ENCODE assay signal across 15 cellular contexts in genomic region chrX:40975951-40976350, GRCh38.
DNase-seq lines count a peak whose midpoint lies in the region; ATAC-seq, FAIRE-seq and TF ChIP-seq lines count a peak whose summit lies in the region.
"Had no signal": no experiment of that assay in that cellular context is flagged by ENCODE, and none has a peak within 500 bp of the region (broad histone marks: within the 10 kb centered on the region; RNA-seq: fewer than 3 reads in every experiment).

No MANE protein-coding gene starts in this region.

- TF ChIP-seq EP300 in A549 (IDR thresholded peaks at IDR 0.05): no peak

- H3K36me3 ChIP-seq in PC-3 (ENCODE audit: low read depth, low read length) (no peaks in the 10 kb centered on the region), skeletal muscle satellite cell (ENCODE audit: insufficient read depth, low read length) (no peaks in the 10 kb centered on the region), right lobe of liver (no peaks in the 10 kb centered on the region), thyroid gland (no peaks in the 10 kb centered on the region)

- H3K27me3 ChIP-seq in PC-3 (ENCODE audit: low read length) (no peaks in the 10 kb centered on the region), skeletal muscle satellite cell (ENCODE audit: control insufficient read depth, insufficient read depth, low read length) (peaks cover 6% of the 10 kb centered on the region), right lobe of liver (no peaks in the 10 kb centered on the region), thyroid gland (no peaks in the 10 kb centered on the region)

- H3K9ac ChIP-seq in PC-3 (ENCODE audit: low read length): no peak overlapping the region
- no peak overlapping the region for H3K9ac ChIP-seq in skeletal muscle satellite cell (ENCODE audit: low read depth, low read length)
- H3K9ac ChIP-seq: GM23248 had no signal

- peak; percentile 96 for FAIRE-seq in A549 (lab: Jason Lieb, UNC)
- FAIRE-seq: GM12878, GM18507, H54 had no signal

- H3K9me2 ChIP-seq in PC-3 (replicated peaks; ENCODE audit: low read length): no peaks in the 10 kb centered on the region

- H3K9me3 ChIP-seq in A549: peaks cover 8% of the 10 kb centered on the region; the same call in 2 of the 3 replicates
- H3K9me3 ChIP-seq in PC-3 (ENCODE audit: low read length): no peaks in the 10 kb centered on the region
- H3K9me3 ChIP-seq in skeletal muscle satellite cell (replicated peaks; ENCODE audit: low read length): no peaks in the 10 kb centered on the region
- H3K9me3 ChIP-seq in right lobe of liver: no peaks in the 10 kb centered on the region
- no peaks in the 10 kb centered on the region for H3K9me3 ChIP-seq in thyroid gland

- no peak overlapping the region for H3K27ac ChIP-seq in A549
- no peak overlapping the region for H3K27ac ChIP-seq in PC-3 (ENCODE audit: low read length)
- H3K27ac ChIP-seq in right lobe of liver: no peak overlapping the region
- no peak overlapping the region for H3K27ac ChIP-seq in thyroid gland
- H3K27ac ChIP-seq: GM23248 had no signal

- DNase-seq in A549 (ENCODE audit: low read depth in 1 of 2, low spot score in 1 of 2) (no peak), PC-3 (peak; percentile 34), iris pigment epithelial cell (ENCODE audit: low read depth) (peak; percentile 44), right lobe of liver (no peak), thyroid gland (no peak)
- DNase-seq in activated CD4-positive, alpha-beta T cell treated with anti-CD3 and anti-CD28 coated beads for 48 hours: no peak
- DNase-seq: C1 segment of cervical spinal cord; Calu3; CD4-positive, alpha-beta T cell; DMS 273 treated with DMSO at 0.1 percent for 48 hours; GM23248 had no signal

- TF ChIP-seq CTCF in A549 (IDR thresholded peaks at IDR 0.05) (no peak), PC-3 (conservative IDR thresholded peaks at IDR 0.05; ENCODE audit: low read depth, low read length) (no peak), right lobe of liver (IDR thresholded peaks at IDR 0.05) (no peak), thyroid gland (IDR thresholded peaks at IDR 0.05) (no peak)

- intact Hi-C loops in PC-3 (cut with micrococcal nuclease) (no loop called here), right lobe of liver (cut with DNase I) (no loop called here), thyroid gland (cut with DNase I) (no loop called here)

- TF ChIP-seq POLR2A in A549 (IDR thresholded peaks at IDR 0.05; ENCODE audit: low read length): no peak
- TF ChIP-seq POLR2A in right lobe of liver (IDR thresholded peaks at IDR 0.05): no peak
- TF ChIP-seq POLR2A in thyroid gland (IDR thresholded peaks at IDR 0.05): no peak

- CTCF ChIA-PET in A549 (lab: Yijun Ruan, JAX): no interaction called here
- CTCF ChIA-PET in PC-3 (lab: Charles Lee): no interaction called here

- H2AFZ ChIP-seq in PC-3 (ENCODE audit: low read length): no peak overlapping the region
- H2AFZ ChIP-seq: GM23248 had no signal

- no peaks in the 10 kb centered on the region for H4K20me1 ChIP-seq in PC-3 (ENCODE audit: low read length)

- no peak for ATAC-seq in A549
- ATAC-seq in PC-3: no peak
- no peak for ATAC-seq in right lobe of liver
- ATAC-seq: GM12878 had no signal

- TF ChIP-seq RAD21 in A549 (conservative IDR thresholded peaks at IDR 0.05 in 1 of 2, IDR thresholded peaks at IDR 0.05 in 1 of 2): no peak

- no peak overlapping the region for H3K4me3 ChIP-seq in A549
- H3K4me3 ChIP-seq in PC-3 (ENCODE audit: low read length): no peak overlapping the region
- H3K4me3 ChIP-seq in skeletal muscle satellite cell (ENCODE audit: low read length): no peak overlapping the region
- no peak overlapping the region for H3K4me3 ChIP-seq in right lobe of liver
- no peak overlapping the region for H3K4me3 ChIP-seq in thyroid gland (replicated peaks in 1 of 3)
- H3K4me3 ChIP-seq: GM12878, GM23248 had no signal

- 34% methylated on average over 3 of the region's 3 CpGs for WGBS in A549 (ENCODE audit: missing lambda C conversion rate)
- 50% methylated on average over 3 of the region's 3 CpGs for WGBS in right lobe of liver (ENCODE audit: insufficient coverage, low coverage, low lambda C conversion rate, missing lambda C conversion rate)
- WGBS in thyroid gland, 2 donors: 86 to 90% methylated on average over 3 of the region's 3 CpGs

- no peaks in the 10 kb centered on the region for H3K79me2 ChIP-seq in PC-3 (ENCODE audit: low read length)

- H3K4me1 ChIP-seq in A549 (peaks cover 8% of the 10 kb centered on the region; the same call in 1 of the 3 replicates), PC-3 (ENCODE audit: insufficient read depth, low read length) (peaks cover 7% of the 10 kb centered on the region; the same call in 1 of the 2 replicates), skeletal muscle satellite cell (ENCODE audit: control insufficient read depth, insufficient read depth, low read length) (peaks cover 9% of the 10 kb centered on the region), right lobe of liver (no peaks in the 10 kb centered on the region), thyroid gland (no peaks in the 10 kb centered on the region)

- no peaks in the 10 kb centered on the region for H3F3A ChIP-seq in PC-3 (ENCODE audit: low read length, unreplicated experiment)

- no TSS peak for BruUV-seq in PC-3 (replicated peaks; lab: Mats Ljungman, UMichigan)

- POLR2A ChIA-PET in A549 (lab: Yijun Ruan, JAX): no interaction called here
- POLR2A ChIA-PET in PC-3 (lab: Charles Lee; ENCODE audit: unreplicated experiment): no interaction called here

- H3K4me2 ChIP-seq in A549: no peak overlapping the region
- H3K4me2 ChIP-seq in PC-3 (ENCODE audit: low read length): no peak overlapping the region
- H3K4me2 ChIP-seq in skeletal muscle satellite cell (ENCODE audit: low read length): peak overlapping the region; percentile 31

TF ChIP-seq in A549, 52 proteins besides CTCF, POLR2A, EP300 and RAD21:
- TF ChIP-seq EHF (CRISPR knock-in tag; IDR thresholded peaks at IDR 0.05) (no peak), SMC3 (IDR thresholded peaks at IDR 0.05) (no peak), HDAC2 (IDR thresholded peaks at IDR 0.05) (no peak), GATA3 (IDR thresholded peaks at IDR 0.05; ENCODE audit: borderline replicate concordance) (no peak), CEBPB (IDR thresholded peaks at IDR 0.05) (no peak), HMGXB4 (CRISPR knock-in tag; IDR thresholded peaks at IDR 0.05; ENCODE audit: borderline replicate concordance) (no peak), ESRRA (IDR thresholded peaks at IDR 0.05; ENCODE audit: borderline replicate concordance, low read length) (no peak), ZNF302 (CRISPR knock-in tag; IDR thresholded peaks at IDR 0.05) (no peak), NR3C1 (IDR thresholded peaks at IDR 0.05) (no peak), MAZ (IDR thresholded peaks at IDR 0.05; ENCODE audit: borderline replicate concordance, low read depth, low read length) (no peak), ZC3H11A (IDR thresholded peaks at IDR 0.05) (no peak), HOXB13 (CRISPR knock-in tag; IDR thresholded peaks at IDR 0.05; ENCODE audit: low read depth) (no peak)

Comparison
In these comparisons a context has a peak if more than half of its experiments do, and no peak if none do; other contexts are left out.
1. DNase-seq: peak in PC-3 (single experiment) and iris pigment epithelial cell (single experiment); none in A549 (0 of 2), activated CD4-positive, alpha-beta T cell treated with anti-CD3 and anti-CD28 coated beads for 48 hours (single experiment), right lobe of liver (0 of 3) and thyroid gland (0 of 2).